In genomic region chr21:42387843-42388242, GRCh38 we compare ENCODE assay signal across 22 cellular contexts. TPM values are rescaled to one million over a fixed set of nuclear protein-coding genes. Genes with fewer than 3 reads are reported as not detected.
DNase-seq lines count a peak whose midpoint lies in the region; ATAC-seq, FAIRE-seq and TF ChIP-seq lines count a peak whose summit lies in the region.
"Had no signal": no experiment of that assay in that cellular context is flagged by ENCODE, and none has a peak within 500 bp of the region (broad histone marks: within the 10 kb centered on the region; RNA-seq: fewer than 3 reads in every experiment).

No MANE protein-coding gene starts in this region.

- no peak overlapping the region for H2BK120ac ChIP-seq in H1 (replicated peaks; ENCODE audit: low read depth, low read length)

- peak overlapping the region; percentile 87; the same call in 1 of the 2 replicates for H2AK5ac ChIP-seq in H1 (ENCODE audit: low read depth, low read length)

- no peak for FAIRE-seq in H1 (lab: Jason Lieb, UNC)
- FAIRE-seq: K562 had no signal

- no peak for TF ChIP-seq EP300 in H1 (IDR thresholded peaks at IDR 0.05; ENCODE audit: borderline replicate concordance in 1 of 2, low read depth in 2 of 2, low read length in 2 of 2)
- TF ChIP-seq EP300 in sigmoid colon (IDR thresholded peaks at IDR 0.05), result no peak

- H2AFZ ChIP-seq in H1 (ENCODE audit: low read length) (no peak overlapping the region), smooth muscle cell (ENCODE audit: low read depth) (no peak overlapping the region)
- H2AFZ ChIP-seq: GM23248, PC-9 had no signal

- peaks cover 71 to 100% (median 83%) of the 10 kb centered on the region in 10 experiments for H3K4me1 ChIP-seq in BLaER1 treated with 17β-estradiol and CSF1 and Interleukin-3, amounts not matched to agents 10 nM and 100 nM
- H3K4me1 ChIP-seq in HEK293 (ENCODE audit: control insufficient read depth, insufficient read depth, low read length) (no peaks in the 10 kb centered on the region), H1 (replicated peaks in 1 of 4; ENCODE audit: control insufficient read depth in 3 of 4, insufficient read depth in 4 of 4, low read length in 3 of 4) (peaks cover 0 to 12% (median 9%) of the 10 kb centered on the region in 4 experiments; a peak in 3 of 7 replicates), sigmoid colon (no peaks in the 10 kb centered on the region), smooth muscle cell (ENCODE audit: low read depth) (no peaks in the 10 kb centered on the region)
- H3K4me1 ChIP-seq: SJCRH30 had no signal

- H2BK15ac ChIP-seq in H1 (ENCODE audit: low read length), result no peak overlapping the region

- TF ChIP-seq POLR2A in H1 (IDR thresholded peaks at IDR 0.05; ENCODE audit: control extremely low read depth in 1 of 2, low read depth in 2 of 2, low read length in 2 of 2), result no peak
- TF ChIP-seq POLR2A in sigmoid colon (IDR thresholded peaks at IDR 0.05), result no peak

- H3K9ac ChIP-seq in BLaER1 treated with 17β-estradiol and CSF1 and Interleukin-3, amounts not matched to agents 10 nM and 100 nM, result no peak overlapping the region; a peak in 1 of 22 replicates
- H3K9ac ChIP-seq in H1 (replicated peaks in 1 of 4; ENCODE audit: extremely low read depth in 1 of 4, low read depth in 3 of 4, low read length in 3 of 4) (no peak overlapping the region), smooth muscle cell (ENCODE audit: low read depth) (no peak overlapping the region)
- H3K9ac ChIP-seq: GM23248 had no signal

- no peak overlapping the region for H3K4me3 ChIP-seq in BLaER1 treated with 17β-estradiol and CSF1 and Interleukin-3, amounts not matched to agents 10 nM and 100 nM
- H3K4me3 ChIP-seq in HEK293 (ENCODE audit: low read depth, low read length), result no peak overlapping the region
- no peak overlapping the region for H3K4me3 ChIP-seq in H1 (ENCODE audit: extremely low read depth in 1 of 4, insufficient read depth in 2 of 4, low read depth in 3 of 4, low read length in 4 of 4)
- no peak overlapping the region for H3K4me3 ChIP-seq in sigmoid colon
- no peak overlapping the region for H3K4me3 ChIP-seq in smooth muscle cell
- H3K4me3 ChIP-seq: GM23248, K562, PC-9, SJCRH30 had no signal

- H2BK5ac ChIP-seq in H1 (ENCODE audit: low read depth, low read length), result no peak overlapping the region

- WGBS in H1 (ENCODE audit: extremely low coverage in 1 of 2, insufficient coverage in 1 of 2, insufficient read length in 1 of 2, insufficient replicate concordance in 2 of 2, low coverage in 1 of 2, low lambda C conversion rate in 2 of 2, missing lambda C conversion rate in 1 of 2), 2 experiments, result 92% methylated on average over 4 of the region's 4 CpGs; no CpG with 5 or more reads in 1 of the 2 experiments
- WGBS in sigmoid colon, 2 donors, result 85 to 87% methylated on average over 4 of the region's 4 CpGs
- WGBS in smooth muscle cell (ENCODE audit: low lambda C conversion rate), result 99% methylated on average over 4 of the region's 4 CpGs

- no peak for TF ChIP-seq RAD21 in H1 (IDR thresholded peaks at IDR 0.05 in 1 of 2, conservative IDR thresholded peaks at IDR 0.05 in 1 of 2; ENCODE audit: low read depth in 2 of 2, low read length in 2 of 2)

- H2BK12ac ChIP-seq in H1 (ENCODE audit: low read depth, low read length), result peak overlapping the region; percentile 82

- no peak overlapping the region for H4K5ac ChIP-seq in H1 (ENCODE audit: insufficient read length, low read depth, low read length)

- H3K79me2 ChIP-seq in H1 (ENCODE audit: control insufficient read depth in 1 of 2, insufficient read depth in 2 of 2, low read length in 2 of 2) (no peaks in the 10 kb centered on the region), smooth muscle cell (ENCODE audit: low read depth) (no peaks in the 10 kb centered on the region)

- H3K56ac ChIP-seq in H1 (replicated peaks; ENCODE audit: insufficient read length, low read depth, low read length), result no peak overlapping the region

- H3K79me1 ChIP-seq in H1 (ENCODE audit: low read depth, low read length), result no peaks in the 10 kb centered on the region

- POLR2A ChIA-PET in HEK293 (lab: Yijun Ruan, JAX) (interaction anchor here (0.6 kb wide), 1 partner anchor 1696 kb away, joined by 4 read pairs; no protein-coding TSS in a partner anchor), H1 (lab: Charles Lee; ENCODE audit: partially characterized antibody) (no interaction called here)

- DNase-seq in H1 (ENCODE audit: low read depth in 1 of 2, low spot score in 2 of 2), result no peak
- peak; percentile 20 for DNase-seq in sigmoid colon
- no peak for DNase-seq in DMS114 treated with DMSO at 0.1 percent for 48 hours (lab: John Stamatoyannopoulos, UW; ENCODE audit: unreplicated experiment)
- DNase-seq in smooth muscle cell (lab: John Stamatoyannopoulos, UW; ENCODE audit: unreplicated experiment), result no peak
- DNase-seq in NCI-H1417 treated with DMSO at 0.1 percent for 48 hours (lab: John Stamatoyannopoulos, UW), result no peak
- DNase-seq: ACHN, DND-41, GM23248, HCEC 1CT, NCI-H1105 treated with DMSO at 0.1 percent for 48 hours, NCI-H187 treated with DMSO at 0.1 percent for 48 hours, NCI-H226, NCI-H524, NCI-H82, PC-9, SJCRH30 had no signal

- no peak overlapping the region for H3K4ac ChIP-seq in H1 (replicated peaks; ENCODE audit: insufficient read length, low read depth, low read length)

- H2BK20ac ChIP-seq in H1 (ENCODE audit: low read length), result 0 out of 2 replicates have a peak overlapping the region, but pooled peaks have one; percentile 25

- ATAC-seq in HG02852 (IDR thresholded peaks at IDR 0.05; ENCODE audit: unreplicated experiment), result no peak
- ATAC-seq: K562 had no signal

- H4K20me1 ChIP-seq in BLaER1 treated with 17β-estradiol and CSF1 and Interleukin-3, amounts not matched to agents 10 nM and 100 nM, result no peaks in the 10 kb centered on the region
- H4K20me1 ChIP-seq in H1 (replicated peaks in 1 of 2; ENCODE audit: control insufficient read depth in 1 of 2, insufficient read depth in 2 of 2, low read length in 2 of 2) (peaks cover 0 to 3% of the 10 kb centered on the region in 2 experiments), smooth muscle cell (ENCODE audit: low read depth) (no peaks in the 10 kb centered on the region)

- no peaks in the 10 kb centered on the region for H3K27me3 ChIP-seq in BLaER1 treated with 17β-estradiol and CSF1 and Interleukin-3, amounts not matched to agents 10 nM and 100 nM
- H3K27me3 ChIP-seq in H1 (replicated peaks in 1 of 4; ENCODE audit: control insufficient read depth in 3 of 4, extremely low read depth in 1 of 4, insufficient read depth in 3 of 4, low read length in 3 of 4) (0 out of 7 replicates have a peak, but pooled peaks cover 0 to 2% (median 0%) of the 10 kb centered on the region in 4 experiments), sigmoid colon (peaks cover 3 to 30% (median 8%) of the 10 kb centered on the region in 3 donors), smooth muscle cell (ENCODE audit: low read depth) (no peaks in the 10 kb centered on the region)
- H3K27me3 ChIP-seq: SJCRH30 had no signal

- no peak overlapping the region for H3K14ac ChIP-seq in H1 (ENCODE audit: insufficient read length)

- H4K91ac ChIP-seq in H1 (replicated peaks; ENCODE audit: insufficient read length, low read length), result no peak overlapping the region

- no peaks in the 10 kb centered on the region for H3K23me2 ChIP-seq in H1 (ENCODE audit: low read depth, low read length)

- peaks cover 0 to 7% (median 6%) of the 10 kb centered on the region in 11 experiments; a peak in 13 of 22 replicates for H3K9me3 ChIP-seq in BLaER1 treated with 17β-estradiol and CSF1 and Interleukin-3, amounts not matched to agents 10 nM and 100 nM (replicated peaks in 1 of 11)
- H3K9me3 ChIP-seq in HEK293 (ENCODE audit: control insufficient read depth, insufficient read depth, low read depth, low read length), result no peaks in the 10 kb centered on the region
- peaks cover 0 to 4% of the 10 kb centered on the region in 2 experiments; a peak in 1 of 4 replicates for H3K9me3 ChIP-seq in H1 (ENCODE audit: insufficient read depth in 2 of 2, low read depth in 1 of 2, low read length in 1 of 2)
- H3K9me3 ChIP-seq in sigmoid colon, result no peaks in the 10 kb centered on the region
- no peaks in the 10 kb centered on the region for H3K9me3 ChIP-seq in smooth muscle cell (replicated peaks; ENCODE audit: low read depth)
- H3K9me3 ChIP-seq: SJCRH30 had no signal

- H3K4me2 ChIP-seq in BLaER1 treated with 17β-estradiol and CSF1 and Interleukin-3, amounts not matched to agents 10 nM and 100 nM, result peak overlapping the region; percentile 59 to 81 (median 69)
- no peak overlapping the region for H3K4me2 ChIP-seq in H1 (ENCODE audit: insufficient read depth in 1 of 2, low read depth in 2 of 2, low read length in 2 of 2)
- H3K4me2 ChIP-seq in smooth muscle cell, result no peak overlapping the region
- H3K4me2 ChIP-seq: PC-9 had no signal

- CTCF ChIA-PET in HEK293 (lab: Yijun Ruan, JAX), result interaction anchor here (1.1 kb wide), 1 partner anchor 39 kb away, joined by 3 read pairs; no protein-coding TSS in a partner anchor
- CTCF ChIA-PET in H1 (lab: Charles Lee; ENCODE audit: partially characterized antibody), result interaction anchor here (0.9 to 2.2 kb wide), 5 partner anchors 11 to 24 kb away, joined by 4 to 8 read pairs (median 5); no protein-coding TSS in a partner anchor

- no peak overlapping the region for H3K27ac ChIP-seq in BLaER1 treated with 17β-estradiol and CSF1 and Interleukin-3, amounts not matched to agents 10 nM and 100 nM
- H3K27ac ChIP-seq in HEK293 (ENCODE audit: extremely low read depth, low read depth, low read length) (no peak overlapping the region), H1 (ENCODE audit: low read depth, low read length) (no peak overlapping the region), sigmoid colon (no peak overlapping the region), smooth muscle cell (ENCODE audit: low read depth) (no peak overlapping the region)
- H3K27ac ChIP-seq: GM23248, SJCRH30 had no signal

- no peak overlapping the region for H3K18ac ChIP-seq in H1 (ENCODE audit: extremely low read depth, low read length)

- TF ChIP-seq CTCF in HEK293 (tag by site-specific recombination; IDR thresholded peaks at IDR 0.05) (no peak), H1 (IDR thresholded peaks at IDR 0.05; ENCODE audit: control extremely low read depth in 1 of 3, insufficient read depth in 1 of 3, low read depth in 1 of 3, low read length in 3 of 3) (no peak), sigmoid colon (IDR thresholded peaks at IDR 0.05) (no peak), smooth muscle cell (IDR thresholded peaks at IDR 0.05; ENCODE audit: borderline replicate concordance, insufficient read depth, poor library complexity, severe bottlenecking) (no peak)

- H3K23ac ChIP-seq in H1 (ENCODE audit: insufficient read length), result no peak overlapping the region

- intact Hi-C loops in sigmoid colon (cut with DNase I), result no loop called here

- peaks cover 0 to 8% (median 0%) of the 10 kb centered on the region in 11 experiments; a peak in 1 of 22 replicates for H3K36me3 ChIP-seq in BLaER1 treated with 17β-estradiol and CSF1 and Interleukin-3, amounts not matched to agents 10 nM and 100 nM
- no peaks in the 10 kb centered on the region for H3K36me3 ChIP-seq in HEK293 (ENCODE audit: control insufficient read depth in 2 of 2, insufficient read depth in 1 of 2, low read length in 2 of 2)
- no peaks in the 10 kb centered on the region for H3K36me3 ChIP-seq in H1 (ENCODE audit: control insufficient read depth in 2 of 4, insufficient read depth in 4 of 4, low read length in 3 of 4)
- no peaks in the 10 kb centered on the region for H3K36me3 ChIP-seq in sigmoid colon
- no peaks in the 10 kb centered on the region for H3K36me3 ChIP-seq in smooth muscle cell (ENCODE audit: low read depth)
- H3K36me3 ChIP-seq: SJCRH30 had no signal

- no peak overlapping the region for H4K8ac ChIP-seq in H1 (ENCODE audit: extremely low read depth, insufficient read depth, low read length)

- no peaks in the 10 kb centered on the region for H3F3A ChIP-seq in smooth muscle cell (ENCODE audit: low read depth)

RNA-seq across cellular contexts. Expression of gene TMPRSS3, which starts 8.0 kb away (rescaled TPM):
- total RNA-seq in H1 (2021; fragmentation: NEBNext Ultra II Directional; extraction: Animal tissue kit (Norgen Biotek cat#: 25700)), result not detected in 2 replicates
- polyA plus RNA-seq in H1 (2011; rRNA removed), result 0.38 and 0.75 TPM in 2 replicates
- polyA plus RNA-seq in H1 (2011; cell fraction: cytosol; rRNA removed), result 0.61 TPM
- 0.63 TPM for polyA plus RNA-seq in H1 (2011; cell fraction: nucleus; rRNA removed)
- polyA plus RNA-seq in H1 (2012, experiment 1 of 2), result 0.19 to 0.52 TPM (median 0.36 TPM) in 3 of 4 replicates, not detected in the other
- polyA plus RNA-seq in H1 (2012, experiment 2 of 2), result 0.16 TPM
- 0.06 TPM for polyA plus RNA-seq in H1 (2013, experiment 1 of 2)
- 0.13 TPM for polyA plus RNA-seq in H1 (2013, experiment 2 of 2)
- 0.44 and 0.63 TPM in 2 replicates for polyA minus RNA-seq in H1 (2011; rRNA and poly(A)+ RNA removed)
- not detected for polyA minus RNA-seq in H1 (2011; cell fraction: cytosol; rRNA and poly(A)+ RNA removed)
- 1.3 TPM for polyA minus RNA-seq in H1 (2011; cell fraction: nucleus; rRNA and poly(A)+ RNA removed)
- total RNA-seq in sigmoid colon, result under 1 TPM in 1 of 4 donors, not detected in 3; 0.16 TPM
- 1 to 10 TPM in 1 of 3 donors, under 1 TPM in 1, not detected in 1; 0.60 to 1.3 TPM for polyA plus RNA-seq in sigmoid colon
- 0.09 TPM in 1 of 2 replicates, not detected in the other for total RNA-seq in smooth muscle cell
- not detected in 2 replicates for polyA plus RNA-seq in smooth muscle cell
- total RNA-seq: G401, GM23248, K562, SJCRH30 had no signal
- polyA plus RNA-seq: GM23248 had no signal

RNA-seq across cellular contexts. Expression of gene UBASH3A, which starts 15.9 kb away (rescaled TPM):
- not detected in 2 replicates for total RNA-seq in H1 (2021; fragmentation: NEBNext Ultra II Directional; extraction: Animal tissue kit (Norgen Biotek cat#: 25700))
- polyA plus RNA-seq in H1 (2011; rRNA removed) (not detected in 2 replicates), sigmoid colon (1 to 10 TPM in 1 of 3 donors, not detected in 2; 3.9 TPM), smooth muscle cell (0.22 TPM in 1 of 2 replicates, not detected in the other)
- polyA plus RNA-seq in H1 (2011; cell fraction: cytosol; rRNA removed), result not detected
- not detected for polyA plus RNA-seq in H1 (2011; cell fraction: nucleus; rRNA removed)
- not detected in 4 replicates for polyA plus RNA-seq in H1 (2012, experiment 1 of 2)
- not detected for polyA plus RNA-seq in H1 (2012, experiment 2 of 2)
- polyA plus RNA-seq in H1 (2013, experiment 1 of 2), result not detected
- polyA plus RNA-seq in H1 (2013, experiment 2 of 2), result not detected
- polyA minus RNA-seq in H1 (2011; rRNA and poly(A)+ RNA removed), result 0.19 TPM in 1 of 2 replicates, not detected in the other
- not detected for polyA minus RNA-seq in H1 (2011; cell fraction: cytosol; rRNA and poly(A)+ RNA removed)
- polyA minus RNA-seq in H1 (2011; cell fraction: nucleus; rRNA and poly(A)+ RNA removed), result not detected
- total RNA-seq in sigmoid colon (not detected), smooth muscle cell (not detected in 2 replicates)
- total RNA-seq: G401, GM23248, PC-9, SJCRH30 had no signal
- polyA plus RNA-seq: CD14-positive monocyte, GM23248 had no signal

RNA-seq across cellular contexts. Expression of gene TFF1, which starts 21.5 kb away (rescaled TPM):
- not detected in 2 replicates for total RNA-seq in H1 (2021; fragmentation: NEBNext Ultra II Directional; extraction: Animal tissue kit (Norgen Biotek cat#: 25700))
- polyA plus RNA-seq in H1 (2011; rRNA removed), result not detected in 2 replicates
- not detected for polyA plus RNA-seq in H1 (2011; cell fraction: cytosol; rRNA removed)
- not detected for polyA plus RNA-seq in H1 (2011; cell fraction: nucleus; rRNA removed)
- polyA plus RNA-seq in H1 (2012, experiment 1 of 2), result not detected in 4 replicates
- not detected for polyA plus RNA-seq in H1 (2012, experiment 2 of 2)
- not detected for polyA plus RNA-seq in H1 (2013, experiment 1 of 2)
- polyA plus RNA-seq in H1 (2013, experiment 2 of 2), result not detected
- polyA minus RNA-seq in H1 (2011; rRNA and poly(A)+ RNA removed), result not detected in 2 replicates
- not detected for polyA minus RNA-seq in H1 (2011; cell fraction: cytosol; rRNA and poly(A)+ RNA removed)
- not detected for polyA minus RNA-seq in H1 (2011; cell fraction: nucleus; rRNA and poly(A)+ RNA removed)
- 1 to 10 TPM in 1 of 4 donors, not detected in 3; 1.1 TPM for total RNA-seq in sigmoid colon
- 100 to 1,000 TPM; 414 to 706 (median 493) TPM for polyA plus RNA-seq in sigmoid colon
- total RNA-seq in smooth muscle cell, result 3.3 and 7.9 TPM in 2 replicates
- 8.1 and 8.6 TPM in 2 replicates for polyA plus RNA-seq in smooth muscle cell
- total RNA-seq: G401, GM23248, SJCRH30 had no signal
- polyA plus RNA-seq: CD14-positive monocyte, GM23248, K562 had no signal

RNA-seq across cellular contexts. Expression of gene TFF2, which starts 37.0 kb away (rescaled TPM):
- not detected in 2 replicates for total RNA-seq in H1 (2021; fragmentation: NEBNext Ultra II Directional; extraction: Animal tissue kit (Norgen Biotek cat#: 25700))
- polyA plus RNA-seq in H1 (2011; rRNA removed) (not detected in 2 replicates), sigmoid colon (10 to 100 TPM in 1 of 3 donors, 1 to 10 TPM in 2; 1.5 to 23.4 (median 3.0) TPM), smooth muscle cell (not detected in 2 replicates)
- not detected for polyA plus RNA-seq in H1 (2011; cell fraction: cytosol; rRNA removed)
- not detected for polyA plus RNA-seq in H1 (2011; cell fraction: nucleus; rRNA removed)
- not detected in 4 replicates for polyA plus RNA-seq in H1 (2012, experiment 1 of 2)
- not detected for polyA plus RNA-seq in H1 (2012, experiment 2 of 2)
- polyA plus RNA-seq in H1 (2013, experiment 1 of 2), result not detected
- polyA plus RNA-seq in H1 (2013, experiment 2 of 2), result not detected
- polyA minus RNA-seq in H1 (2011; rRNA and poly(A)+ RNA removed), result not detected in 2 replicates
- polyA minus RNA-seq in H1 (2011; cell fraction: cytosol; rRNA and poly(A)+ RNA removed), result not detected
- not detected for polyA minus RNA-seq in H1 (2011; cell fraction: nucleus; rRNA and poly(A)+ RNA removed)
- total RNA-seq in sigmoid colon (not detected), smooth muscle cell (not detected in 2 replicates)
- total RNA-seq: G401, GM23248, K562, SJCRH30 had no signal
- polyA plus RNA-seq: CD14-positive monocyte, GM23248, K562 had no signal

Comparison
In these comparisons a context has a peak if more than half of its experiments do, and no peak if none do; other contexts are left out.
1. H3K4me2 ChIP-seq: peak in BLaER1 treated with 17β-estradiol and CSF1 and Interleukin-3, amounts not matched to agents 10 nM and 100 nM (11 of 11); none in H1 (0 of 2) and smooth muscle cell (single experiment).